Comparison of ENCODE assay signal across 13 cellular contexts in genomic region chr11:86251285-86251830, GRCh38. TPM values are rescaled to one million over a fixed set of nuclear protein-coding genes. Genes with fewer than 3 reads are reported as not detected.
DNase-seq lines count a peak whose midpoint lies in the region; ATAC-seq, FAIRE-seq and TF ChIP-seq lines count a peak whose summit lies in the region.
"Had no signal": no experiment of that assay in that cellular context is flagged by ENCODE, and none has a peak within 500 bp of the region (broad histone marks: within the 10 kb centered on the region; RNA-seq: fewer than 3 reads in every experiment).

No MANE protein-coding gene starts in this region.

- TF ChIP-seq CTCF in A549 (IDR thresholded peaks at IDR 0.05), result no peak
- no peak for TF ChIP-seq CTCF in Loucy (conservative IDR thresholded peaks at IDR 0.05; ENCODE audit: low read length)
- TF ChIP-seq CTCF in brain (conservative IDR thresholded peaks at IDR 0.05), result no peak

- TF ChIP-seq RAD21 in A549 (conservative IDR thresholded peaks at IDR 0.05 in 1 of 2, IDR thresholded peaks at IDR 0.05 in 1 of 2), result no peak

- ATAC-seq in A549 (no peak), GM18861 (IDR thresholded peaks at IDR 0.05; ENCODE audit: unreplicated experiment) (peak; percentile 28)
- ATAC-seq: mucosa of descending colon had no signal

- no peaks in the 10 kb centered on the region for H3K27me3 ChIP-seq in Loucy (ENCODE audit: insufficient read depth, low read length, poor library complexity, severe bottlenecking)
- H3K27me3 ChIP-seq: right atrium auricular region, SJSA1 had no signal

- no peak for TF ChIP-seq EP300 in A549 (IDR thresholded peaks at IDR 0.05)

- H3K36me3 ChIP-seq in Loucy (ENCODE audit: insufficient read depth, low read length), result peaks cover 32% of the 10 kb centered on the region
- H3K36me3 ChIP-seq: right atrium auricular region had no signal

- H3F3A ChIP-seq in Loucy (ENCODE audit: low read depth), result no peaks in the 10 kb centered on the region

- CTCF ChIA-PET in A549 (lab: Yijun Ruan, JAX), result no interaction called here

- H3K4me1 ChIP-seq in A549 (peaks cover 48% of the 10 kb centered on the region), Loucy (ENCODE audit: insufficient read depth, low read length, poor library complexity, severe bottlenecking) (peaks cover 47% of the 10 kb centered on the region)
- H3K4me1 ChIP-seq: SJSA1 had no signal

- FAIRE-seq in A549 (lab: Jason Lieb, UNC), result no peak

- H3K4me1 Mint-ChIP-seq in brain, result peaks cover 17% of the 10 kb centered on the region

- no peak for TF ChIP-seq POLR2A in A549 (IDR thresholded peaks at IDR 0.05; ENCODE audit: low read length)

- no peak overlapping the region for H2AFZ ChIP-seq in Loucy (ENCODE audit: low read length)

- peaks cover 77% of the 10 kb centered on the region for H4K20me1 ChIP-seq in Loucy (ENCODE audit: insufficient read depth, low read length, poor library complexity, severe bottlenecking)

- peak overlapping the region in 3 of 5 experiments; percentile 48 to 59 (median 56) for H3K27ac Mint-ChIP-seq in brain
- H3K27ac Mint-ChIP-seq: type B pancreatic cell had no signal

- POLR2A ChIA-PET in A549 (lab: Yijun Ruan, JAX), result no interaction called here

- H3K4me3 Mint-ChIP-seq in brain, result peak overlapping the region in 2 of 5 experiments; percentile 6 to 47
- H3K4me3 Mint-ChIP-seq: type B pancreatic cell had no signal

- peaks cover 22% of the 10 kb centered on the region for H3K36me3 Mint-ChIP-seq in brain

- H3K9me3 Mint-ChIP-seq in brain, result peaks cover 0 to 3% (median 0%) of the 10 kb centered on the region in 5 experiments
- H3K9me3 Mint-ChIP-seq: type B pancreatic cell had no signal

- no peaks in the 10 kb centered on the region for H3K27me3 Mint-ChIP-seq in brain
- H3K27me3 Mint-ChIP-seq: type B pancreatic cell had no signal

- H3K9me2 ChIP-seq in Loucy (replicated peaks; ENCODE audit: low read depth, low read length), result no peaks in the 10 kb centered on the region

- H3K9me3 ChIP-seq in A549, result no peaks in the 10 kb centered on the region
- no peaks in the 10 kb centered on the region for H3K9me3 ChIP-seq in Loucy (ENCODE audit: insufficient read depth, low read depth, low read length)
- H3K9me3 ChIP-seq: mucosa of descending colon, right atrium auricular region, SJSA1 had no signal

- DNase-seq in A549 (ENCODE audit: low read depth in 1 of 2, low spot score in 1 of 2), result no peak
- no peak for DNase-seq in stimulated activated CD8-positive, alpha-beta memory T cell treated with anti-CD3 and anti-CD28 coated beads, Interleukin-4, amount 100 ng/mL, for 48 hours
- no peak for DNase-seq in AG08395 (ENCODE audit: low spot score)
- no peak for DNase-seq in ACHN
- DNase-seq in substantia nigra (lab: John Stamatoyannopoulos, UW), result no peak
- DNase-seq: mucosa of descending colon, NCI-H510A had no signal

- H3K4me2 ChIP-seq in A549 (peak overlapping the region; percentile 16; the same call in 1 of the 3 replicates), Loucy (ENCODE audit: low read depth, low read length, poor library complexity, severe bottlenecking) (peak overlapping the region; percentile 96)

- H3K27ac ChIP-seq in A549 (no peak overlapping the region), substantia nigra (ENCODE audit: low read depth, low read length, poor library complexity, severe bottlenecking) (no peak overlapping the region)
- H3K27ac ChIP-seq: right atrium auricular region, SJSA1 had no signal

- H3K9ac ChIP-seq in Loucy (ENCODE audit: low read depth, low read length, poor library complexity, severe bottlenecking), result no peak overlapping the region

- H3K79me2 ChIP-seq in Loucy (ENCODE audit: insufficient read depth, low read length), result peaks cover 96% of the 10 kb centered on the region

- in situ Hi-C loops in ACHN (cut with HindIII; ENCODE audit: low pct_ligation_motif_present, low pct_unique_long_range_greater_than_20kb, low sequenced_read_pairs), result no loop called here

- WGBS in A549 (ENCODE audit: missing lambda C conversion rate), result 86% methylated on average over 3 of the region's 3 CpGs

- no peak overlapping the region for H3K4me3 ChIP-seq in A549
- H3K4me3 ChIP-seq in Loucy (ENCODE audit: low read length, poor library complexity, severe bottlenecking), result peak overlapping the region; percentile 51
- H3K4me3 ChIP-seq: mucosa of descending colon, right atrium auricular region, SJSA1 had no signal

TF ChIP-seq in A549, 52 proteins besides CTCF, POLR2A, EP300 and RAD21:
- TF ChIP-seq EHMT2 (IDR thresholded peaks at IDR 0.05; ENCODE audit: low read depth), result no peak

RNA-seq across cellular contexts. Expression of gene EED, which starts 6.8 kb away (rescaled TPM):
- 31.1 and 33.0 TPM in 2 replicates for polyA plus RNA-seq in A549 (2011; rRNA removed)
- polyA plus RNA-seq in A549 (2012; cell fraction: cytosol; rRNA removed), result 11.2 and 12.9 TPM in 2 replicates
- polyA plus RNA-seq in A549 (2012; cell fraction: nucleus; rRNA removed), result 9.3 and 17.5 TPM in 2 replicates
- polyA plus RNA-seq in A549 (2017; fragmentation: RNase III; extraction: RNeasy Plus Mini Kit Qiagen cat#74134 plus additional on column Dnase treatment), result 43.6 to 48.9 TPM (median 47.0 TPM) in 3 replicates
- 12.2 and 17.2 TPM in 2 replicates for polyA minus RNA-seq in A549 (2011; rRNA and poly(A)+ RNA removed)
- polyA plus RNA-seq in brain (ENCODE audit: insufficient read depth, low read depth, low replicate concordance), result 10.4 TPM

RNA-seq across cellular contexts. Expression of gene HIKESHI, which starts 50.7 kb away (rescaled TPM):
- polyA plus RNA-seq in A549 (2011; rRNA removed) (101 and 137 TPM in 2 replicates), A549 (2017; fragmentation: RNase III; extraction: RNeasy Plus Mini Kit Qiagen cat#74134 plus additional on column Dnase treatment) (39.6 to 45.3 TPM (median 39.7 TPM) in 3 replicates), brain (ENCODE audit: insufficient read depth, low read depth, low replicate concordance) (80.1 TPM)
- polyA plus RNA-seq in A549 (2012; cell fraction: cytosol; rRNA removed), result 37.1 and 37.6 TPM in 2 replicates
- polyA plus RNA-seq in A549 (2012; cell fraction: nucleus; rRNA removed), result 11.2 and 16.6 TPM in 2 replicates
- polyA minus RNA-seq in A549 (2011; rRNA and poly(A)+ RNA removed), result 25.6 and 27.9 TPM in 2 replicates
